In the genomic region with DNA sequence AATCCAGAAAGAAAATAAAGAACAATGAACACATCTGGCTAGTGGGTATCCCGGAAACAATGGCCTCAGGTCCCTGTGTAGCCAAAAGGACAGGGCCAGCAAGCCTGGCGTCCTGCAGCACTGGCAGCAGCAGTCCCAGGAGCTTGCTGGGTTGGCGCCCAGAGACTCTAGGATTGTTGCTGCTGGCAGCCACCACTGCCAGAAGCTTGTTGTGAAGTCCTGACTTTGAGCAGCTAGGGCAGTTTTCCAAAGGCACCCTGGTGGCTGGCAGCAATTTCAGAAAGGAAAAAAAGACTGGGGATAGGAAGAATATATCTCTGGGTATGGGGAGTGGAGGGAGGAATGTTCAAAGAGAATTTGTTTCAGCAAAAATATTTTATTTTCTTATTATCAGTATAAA, we compare ENCODE assay signal across 16 cellular contexts. TPM values are rescaled to one million over a fixed set of nuclear protein-coding genes. Genes with fewer than 3 reads are reported as not detected.
DNase-seq lines count a peak whose midpoint lies in the region; ATAC-seq, FAIRE-seq and TF ChIP-seq lines count a peak whose summit lies in the region.
"Had no signal": no experiment of that assay in that cellular context is flagged by ENCODE, and none has a peak within 500 bp of the region (broad histone marks: within the 10 kb centered on the region; RNA-seq: fewer than 3 reads in every experiment).

No MANE protein-coding gene starts in this region.

- peak; percentile 39 for TF ChIP-seq CTCF in liver (IDR thresholded peaks at IDR 0.05; ENCODE audit: low read depth, low read length, missing input control)
- TF ChIP-seq CTCF in HepG2 (CRISPR knock-in tag; IDR thresholded peaks at IDR 0.05) = no peak

- CTCF ChIA-PET in HepG2 (lab: Yijun Ruan, JAX; ENCODE audit: low intra/inter-chr PET ratio, low total read pairs) = no interaction called here

- H3K27me3 ChIP-seq in liver (ENCODE audit: control insufficient read depth in 4 of 4, insufficient read depth in 4 of 4, low read length in 3 of 4) = no peaks in the 10 kb centered on the region
- H3K27me3 ChIP-seq in HepG2 (ENCODE audit: control insufficient read depth in 1 of 2, insufficient read depth in 2 of 2, low read length in 2 of 2) = no peaks in the 10 kb centered on the region
- H3K27me3 ChIP-seq: upper lobe of left lung had no signal

- no peak overlapping the region for H2AFZ ChIP-seq in HepG2 (ENCODE audit: low read length)

- POLR2A ChIA-PET in HepG2 (lab: Yijun Ruan, JAX) = no interaction called here

- H3K9me3 ChIP-seq in liver (ENCODE audit: control insufficient read depth in 4 of 4, low read length in 3 of 4) = no peaks in the 10 kb centered on the region
- no peaks in the 10 kb centered on the region for H3K9me3 ChIP-seq in HepG2 (ENCODE audit: low read length)
- H3K9me3 ChIP-seq: upper lobe of left lung had no signal

- TF ChIP-seq POLR2A in HepG2 (IDR thresholded peaks at IDR 0.05; ENCODE audit: insufficient read depth in 1 of 2, low read depth in 2 of 2, low read length in 2 of 2) = no peak

- WGBS in liver = 42% methylated on average over 3 of the region's 3 CpGs
- 100% methylated on average over 3 of the region's 3 CpGs for WGBS in HepG2 (ENCODE audit: low lambda C conversion rate)

- H3K4me3 ChIP-seq in liver (ENCODE audit: low read depth in 1 of 3, low read length in 3 of 3) (no peak overlapping the region), HepG2 (replicated peaks in 1 of 3; ENCODE audit: insufficient read depth in 1 of 3, low read depth in 2 of 3, low read length in 3 of 3) (no peak overlapping the region)
- H3K4me3 ChIP-seq: upper lobe of left lung had no signal

- in situ Hi-C loops in HepG2 (cut with HindIII; ENCODE audit: extremely low pct_ligation_motif_present, low pct_unique_long_range_greater_than_20kb) = no loop called here

- no peaks in the 10 kb centered on the region for H3K79me2 ChIP-seq in HepG2 (ENCODE audit: insufficient read depth, low read length)

- H3K36me3 ChIP-seq in liver (ENCODE audit: control insufficient read depth in 4 of 4, insufficient read depth in 3 of 4, low read depth in 1 of 4, low read length in 3 of 4) (peaks cover 2 to 25% (median 17%) of the 10 kb centered on the region in 4 donors), HepG2 (replicated peaks in 1 of 2; ENCODE audit: control insufficient read depth in 1 of 2, insufficient read depth in 2 of 2, low read length in 2 of 2) (peaks cover 5 to 54% of the 10 kb centered on the region in 2 experiments)

- no peak for ATAC-seq in HepG2
- no peak for ATAC-seq in HG03095 (IDR thresholded peaks at IDR 0.05; ENCODE audit: unreplicated experiment)
- ATAC-seq in GM18873 (IDR thresholded peaks at IDR 0.05; ENCODE audit: low FRiP score, unreplicated experiment) = no peak

- TF ChIP-seq EP300 in HepG2 (IDR thresholded peaks at IDR 0.05; ENCODE audit: low read depth in 2 of 2, low read length in 2 of 2) = no peak
- no peak for TF ChIP-seq EP300 in HepG2 (CRISPR knock-in tag; IDR thresholded peaks at IDR 0.05; ENCODE audit: borderline replicate concordance)

- intact Hi-C loops in HepG2 (cut with micrococcal nuclease; ENCODE audit: unreplicated experiment) = no loop called here

- DNase-seq in HepG2 (ENCODE audit: low spot score) (no peak), globus pallidus (ENCODE audit: low spot score) (peak; percentile 85), nucleus accumbens (lab: John Stamatoyannopoulos, UW) (peak in 53 of 56 donors; percentile 3 to 84 (median 53)), DMS79 (lab: John Stamatoyannopoulos, UW) (no peak), HT-29 (ENCODE audit: low spot score) (no peak)
- DNase-seq: activated CD4-positive, alpha-beta T cell treated with anti-CD3 and anti-CD28 coated beads, Interleukin-2, amount 10 ng/mL, durations not matched to agents 7 days and 5 days; DMS79 treated with DMSO at 0.1 percent for 48 hours; mesendoderm; NCI-H1105 treated with DMSO at 0.1 percent for 48 hours; NCI-H69; T-helper 9 cell had no signal

- H3K4me1 ChIP-seq in liver (ENCODE audit: control insufficient read depth in 4 of 4, insufficient read depth in 4 of 4, low read length in 3 of 4) (peaks cover 2 to 3% (median 3%) of the 10 kb centered on the region in 4 donors), HepG2 (ENCODE audit: insufficient read depth, low read length) (no peaks in the 10 kb centered on the region)
- H3K4me1 ChIP-seq: upper lobe of left lung had no signal

- TF ChIP-seq RAD21 in liver (IDR thresholded peaks at IDR 0.05) (peak; percentile 57 to 71), HepG2 (CRISPR knock-in tag; IDR thresholded peaks at IDR 0.05) (no peak)

- no peaks in the 10 kb centered on the region for H4K20me1 ChIP-seq in HepG2 (ENCODE audit: insufficient read depth, low read length)

- H3K4me2 ChIP-seq in HepG2 (ENCODE audit: low read depth, low read length) = no peak overlapping the region

- no peak for FAIRE-seq in HepG2 (lab: Jason Lieb, UNC)

- BruUV-seq in HepG2 (replicated peaks; lab: Mats Ljungman, UMichigan) = no TSS peak

- H3K27ac ChIP-seq in liver (ENCODE audit: low read depth in 1 of 2, low read length in 2 of 2) (no peak overlapping the region), HepG2 (ENCODE audit: extremely low read length, insufficient read depth, low read length) (no peak overlapping the region)
- H3K27ac ChIP-seq: RWPE1, upper lobe of left lung had no signal

- H3K9ac ChIP-seq in liver (ENCODE audit: low read depth in 1 of 2, low read length in 2 of 2) = no peak overlapping the region
- H3K9ac ChIP-seq in HepG2 (ENCODE audit: insufficient read depth, low read depth, low read length) = no peak overlapping the region

TF ChIP-seq in liver, 16 proteins besides CTCF, POLR2A, EP300 and RAD21 (continues in another document):
- TF ChIP-seq HNF4A (conservative IDR thresholded peaks at IDR 0.05) (peak; percentile 53 to 58), JUND (IDR thresholded peaks at IDR 0.05) (peak in 1 of 2 donors; percentile 13)

TF ChIP-seq in HepG2, 621 proteins besides CTCF, POLR2A, EP300 and RAD21 (continues in another document):
- TF ChIP-seq ZNF501 (CRISPR knock-in tag; IDR thresholded peaks at IDR 0.05) (no peak), ZFAT (CRISPR knock-in tag; conservative IDR thresholded peaks at IDR 0.05) (no peak), FOXA3 (CRISPR knock-in tag; IDR thresholded peaks at IDR 0.05) (no peak)

RNA-seq across cellular contexts. Expression of gene SHQ1, which starts 11.3 kb away (rescaled TPM):
- total RNA-seq in liver = 1 to 10 TPM; 7.1 to 9.6 TPM
- 1 to 10 TPM; 4.3 to 5.0 TPM for polyA plus RNA-seq in liver
- 20.3 and 25.6 TPM in 2 replicates for total RNA-seq in HepG2 (2016; rRNA removed; fragmentation: Illumina TruSeq; extraction: Trizol)
- 9.3 and 13.0 TPM in 2 replicates for total RNA-seq in HepG2 (2016; cell fraction: cytosol; rRNA removed; fragmentation: Illumina TruSeq; extraction: Trizol; ENCODE audit: low read depth)
- 17.7 and 24.7 TPM in 2 replicates for total RNA-seq in HepG2 (2016; cell fraction: insoluble cytoplasmic fraction; rRNA removed; fragmentation: Illumina TruSeq; extraction: Trizol)
- 6.5 and 7.1 TPM in 2 replicates for total RNA-seq in HepG2 (2016; cell fraction: membrane; rRNA removed; fragmentation: Illumina TruSeq; extraction: Trizol)
- 20.6 and 22.1 TPM in 2 replicates for total RNA-seq in HepG2 (2016; cell fraction: nucleus; rRNA removed; fragmentation: Illumina TruSeq; extraction: Trizol)
- 5.0 and 5.5 TPM in 2 replicates for polyA plus RNA-seq in HepG2 (2011; rRNA removed)
- polyA plus RNA-seq in HepG2 (2011; cell fraction: cytosol; rRNA removed) = 3.1 and 4.6 TPM in 2 replicates
- 3.0 and 3.3 TPM in 2 replicates for polyA plus RNA-seq in HepG2 (2011; cell fraction: nucleus; rRNA removed)
- polyA plus RNA-seq in HepG2 (2012) = 5.9 and 6.0 TPM in 2 replicates
- 0.74 and 0.79 TPM in 2 replicates for polyA plus RNA-seq in HepG2 (2016; cell fraction: cytosol; fragmentation: Illumina TruSeq; extraction: Trizol; ENCODE audit: low read depth)
- polyA plus RNA-seq in HepG2 (2016; cell fraction: insoluble cytoplasmic fraction; fragmentation: Illumina TruSeq; extraction: Trizol; ENCODE audit: low read depth) = 18.7 and 19.3 TPM in 2 replicates
- 2.2 and 2.4 TPM in 2 replicates for polyA plus RNA-seq in HepG2 (2016; cell fraction: membrane; fragmentation: Illumina TruSeq; extraction: Trizol; ENCODE audit: low read depth)
- polyA plus RNA-seq in HepG2 (2016; cell fraction: nucleus; fragmentation: Illumina TruSeq; extraction: Trizol; ENCODE audit: insufficient read depth, low read depth) = 8.3 and 9.9 TPM in 2 replicates
- 6.6 and 12.3 TPM in 2 replicates for polyA minus RNA-seq in HepG2 (2011; rRNA and poly(A)+ RNA removed; ENCODE audit: low replicate concordance)
- 3.9 and 5.8 TPM in 2 replicates for polyA minus RNA-seq in HepG2 (2011; cell fraction: cytosol; rRNA and poly(A)+ RNA removed)
- polyA minus RNA-seq in HepG2 (2011; cell fraction: nucleus; rRNA and poly(A)+ RNA removed) = 22.3 and 26.3 TPM in 2 replicates
- 7.2 and 11.2 TPM in 2 replicates for total RNA-seq in HT-29 (2014; rRNA removed; shearing (Covaris generic))

RNA-seq across cellular contexts. Expression of gene GXYLT2, which starts 50.9 kb away (rescaled TPM):
- under 1 TPM; 0.08 to 0.98 TPM for total RNA-seq in liver
- polyA plus RNA-seq in liver = under 1 TPM; 0.06 to 0.13 TPM
- 6.9 and 7.4 TPM in 2 replicates for total RNA-seq in HepG2 (2016; rRNA removed; fragmentation: Illumina TruSeq; extraction: Trizol)
- 8.1 and 8.6 TPM in 2 replicates for total RNA-seq in HepG2 (2016; cell fraction: cytosol; rRNA removed; fragmentation: Illumina TruSeq; extraction: Trizol; ENCODE audit: low read depth)
- 6.5 and 7.3 TPM in 2 replicates for total RNA-seq in HepG2 (2016; cell fraction: insoluble cytoplasmic fraction; rRNA removed; fragmentation: Illumina TruSeq; extraction: Trizol)
- 14.3 and 16.8 TPM in 2 replicates for total RNA-seq in HepG2 (2016; cell fraction: membrane; rRNA removed; fragmentation: Illumina TruSeq; extraction: Trizol)
- total RNA-seq in HepG2 (2016; cell fraction: nucleus; rRNA removed; fragmentation: Illumina TruSeq; extraction: Trizol) = 4.1 and 6.0 TPM in 2 replicates
- polyA plus RNA-seq in HepG2 (2011; rRNA removed) = 2.7 and 4.3 TPM in 2 replicates
- 2.1 and 2.2 TPM in 2 replicates for polyA plus RNA-seq in HepG2 (2011; cell fraction: cytosol; rRNA removed)
- polyA plus RNA-seq in HepG2 (2011; cell fraction: nucleus; rRNA removed) = 1.1 and 1.5 TPM in 2 replicates
- 1.4 and 2.4 TPM in 2 replicates for polyA plus RNA-seq in HepG2 (2012)
- 10.4 and 11.5 TPM in 2 replicates for polyA plus RNA-seq in HepG2 (2016; cell fraction: cytosol; fragmentation: Illumina TruSeq; extraction: Trizol; ENCODE audit: low read depth)
- 3.8 and 6.1 TPM in 2 replicates for polyA plus RNA-seq in HepG2 (2016; cell fraction: insoluble cytoplasmic fraction; fragmentation: Illumina TruSeq; extraction: Trizol; ENCODE audit: low read depth)
- 12.1 and 13.9 TPM in 2 replicates for polyA plus RNA-seq in HepG2 (2016; cell fraction: membrane; fragmentation: Illumina TruSeq; extraction: Trizol; ENCODE audit: low read depth)
- polyA plus RNA-seq in HepG2 (2016; cell fraction: nucleus; fragmentation: Illumina TruSeq; extraction: Trizol; ENCODE audit: insufficient read depth, low read depth) = 4.0 and 5.5 TPM in 2 replicates
- polyA minus RNA-seq in HepG2 (2011; rRNA and poly(A)+ RNA removed; ENCODE audit: low replicate concordance) = 2.4 and 7.9 TPM in 2 replicates
- 7.3 and 9.8 TPM in 2 replicates for polyA minus RNA-seq in HepG2 (2011; cell fraction: cytosol; rRNA and poly(A)+ RNA removed)
- polyA minus RNA-seq in HepG2 (2011; cell fraction: nucleus; rRNA and poly(A)+ RNA removed) = 4.1 and 5.3 TPM in 2 replicates
- total RNA-seq in HT-29 (2014; rRNA removed; shearing (Covaris generic)) = not detected in 2 replicates
- total RNA-seq: activated CD4-positive, alpha-beta T cell treated with anti-CD3 and anti-CD28 coated beads, Interleukin-2, amount 10 ng/mL, durations not matched to agents 7 days and 5 days had no signal

Comparison
In these comparisons a context has a peak if more than half of its experiments do, and no peak if none do; other contexts are left out.
1. DNase-seq: peak in globus pallidus (single experiment) and nucleus accumbens (53 of 56); none in HepG2 (single experiment), DMS79 (single experiment) and HT-29 (single experiment).